Comparison of ENCODE assay signal across 18 cellular contexts in genomic region chr1:207692291-207692690, GRCh38. TPM values are rescaled to one million over a fixed set of nuclear protein-coding genes. Genes with fewer than 3 reads are reported as not detected.
"Had no signal": no experiment of that assay in that cellular context is flagged by ENCODE, and none has a peak within 500 bp of the region (broad histone marks: within the 10 kb centered on the region; RNA-seq: fewer than 3 reads in every experiment).

No MANE protein-coding gene starts in this region.

RNA-seq across cellular contexts. Expression of gene CR1L, which starts 47.4 kb away (rescaled TPM):
- total RNA-seq: left cardiac atrium; left ventricle myocardium superior; lung microvascular endothelial cell; mucosa of descending colon; myocyte; natural killer cell treated with Interleukin-12 subunit alpha and Interleukin-12 subunit beta and Interleukin-15 and Interleukin-18, amount 100 ng/mL, for 72 hours; omental fat pad; progenitor cell of endocrine pancreas; pulmonary artery endothelial cell; renal cortical epithelial cell; right atrium auricular region; smooth muscle cell; temporal lobe; ureter had no signal
- polyA plus RNA-seq: keratinocyte; naive thymus-derived CD4-positive, alpha-beta T cell; neural cell; ovary had no signal
